In the genomic region with DNA sequence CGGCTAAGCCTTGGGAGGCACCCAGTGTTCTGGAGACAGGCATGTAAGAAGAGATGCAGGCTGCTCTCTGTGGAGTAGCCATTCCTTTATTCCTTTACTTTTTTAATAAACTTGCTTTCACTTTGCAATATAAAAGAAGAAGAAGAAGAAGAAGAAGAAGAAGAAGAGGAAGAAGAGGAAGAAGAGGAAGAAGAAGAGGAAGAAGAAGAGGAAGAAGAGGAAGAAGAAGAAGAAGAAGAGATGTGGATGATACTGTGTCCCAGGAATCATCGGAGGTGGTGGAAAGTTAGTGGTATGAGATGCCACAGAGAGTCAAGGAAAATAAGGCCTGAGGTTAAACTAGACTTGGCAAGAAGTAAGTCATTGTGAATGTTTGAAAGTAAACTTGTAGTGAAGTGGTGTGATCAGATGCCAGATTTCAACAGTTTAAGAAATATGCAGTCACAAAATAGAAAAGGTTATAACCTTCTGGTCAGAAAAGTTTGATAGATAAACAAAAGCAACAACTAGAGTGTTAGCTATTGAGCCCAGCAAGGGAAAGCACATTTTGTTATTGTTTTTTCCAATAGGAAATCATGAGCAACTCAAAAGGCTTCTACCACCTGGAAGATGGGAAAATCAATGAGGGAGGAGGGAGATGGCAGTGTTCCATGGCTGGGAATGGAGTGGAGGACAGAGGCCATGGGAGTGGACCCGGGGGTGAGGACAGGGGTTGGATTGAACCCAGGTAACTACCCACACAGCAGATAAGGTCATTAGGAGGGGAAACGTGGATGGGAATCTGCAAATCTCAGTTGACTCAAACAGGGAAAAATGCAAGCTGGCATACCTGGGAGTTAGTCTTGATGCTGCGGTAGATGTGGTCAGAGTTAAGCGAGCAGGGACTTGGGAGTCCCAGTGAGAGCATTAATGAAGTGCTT, we compare ENCODE assay signal across 2 cellular contexts.
TF ChIP-seq lines count a peak whose summit lies in the region.

No MANE protein-coding gene starts in this region.

TF ChIP-seq in endothelial cell of umbilical vein, 7 proteins besides CTCF, POLR2A, EP300 and RAD21:
- no peak for TF ChIP-seq EZH2 (IDR thresholded peaks at IDR 0.05; ENCODE audit: borderline replicate concordance, low read depth, low read length, severe bottlenecking)
- peak; percentile 6 for TF ChIP-seq JUN (IDR thresholded peaks at IDR 0.05; ENCODE audit: borderline replicate concordance, insufficient read depth, insufficient read length, low read depth)

TF ChIP-seq in SK-N-SH, 30 proteins besides CTCF, POLR2A, EP300 and RAD21:
- TF ChIP-seq NRF1 (IDR thresholded peaks at IDR 0.05; ENCODE audit: low read depth, low read length), result no peak
- TF ChIP-seq POLR2AphosphoS5 (IDR thresholded peaks at IDR 0.05; ENCODE audit: low read depth, low read length), result no peak
- TF ChIP-seq ZBTB33 (IDR thresholded peaks at IDR 0.05; ENCODE audit: borderline replicate concordance, low read depth), result no peak
- no peak for TF ChIP-seq MEF2A (IDR thresholded peaks at IDR 0.05; ENCODE audit: borderline replicate concordance, low read depth)
- no peak for TF ChIP-seq FOXJ3 (CRISPR knock-in tag; IDR thresholded peaks at IDR 0.05)
- no peak for TF ChIP-seq CHD2 (IDR thresholded peaks at IDR 0.05; ENCODE audit: low read length, partially characterized antibody)
- no peak for TF ChIP-seq TAF1 (IDR thresholded peaks at IDR 0.05; ENCODE audit: borderline replicate concordance, low read depth, low read length)
- TF ChIP-seq RXRA (IDR thresholded peaks at IDR 0.05; ENCODE audit: borderline replicate concordance, low read depth), result no peak
- TF ChIP-seq TCF12 (IDR thresholded peaks at IDR 0.05), result no peak
- no peak for TF ChIP-seq SIN3A (IDR thresholded peaks at IDR 0.05; ENCODE audit: borderline replicate concordance, low read depth, low read length)
- TF ChIP-seq RFX5 (IDR thresholded peaks at IDR 0.05; ENCODE audit: low read length), result no peak
- TF ChIP-seq YY1 (IDR thresholded peaks at IDR 0.05; ENCODE audit: low read depth), result no peak
